ENCODE assay signal across 11 cellular contexts in genomic region chr1:12087797-12088314, GRCh38. TPM values are rescaled to one million over a fixed set of nuclear protein-coding genes. Genes with fewer than 3 reads are reported as not detected.
DNase-seq lines count a peak whose midpoint lies in the region; ATAC-seq, FAIRE-seq and TF ChIP-seq lines count a peak whose summit lies in the region.
"Had no signal": no experiment of that assay in that cellular context is flagged by ENCODE, and none has a peak within 500 bp of the region (broad histone marks: within the 10 kb centered on the region; RNA-seq: fewer than 3 reads in every experiment).

No MANE protein-coding gene starts in this region.

- POLR2A ChIA-PET in activated CD4-positive, alpha-beta T cell treated with anti-CD3 and anti-CD28 coated beads, Interleukin-2, amount 10 ng/mL, durations not matched to agents 7 days and 5 days (lab: Charles Lee), result interaction anchor here (0.8 to 1.0 kb wide), 3 partner anchors 8 to 180 kb away, joined by 4 read pairs; partner anchors contain the start of gene MIIP
- POLR2A ChIA-PET in RWPE1 (lab: Yijun Ruan, JAX; ENCODE audit: low non-redundant PET), result no interaction called here

- no peaks in the 10 kb centered on the region for H3K36me3 ChIP-seq in kidney (ENCODE audit: control insufficient read depth in 1 of 2, insufficient read depth in 2 of 2, low read length in 2 of 2)

- H3K27me3 Mint-ChIP-seq in activated CD4-positive, alpha-beta T cell treated with anti-CD3 and anti-CD28 coated beads, Interleukin-2, amount 10 ng/mL, durations not matched to agents 7 days and 5 days, result no peaks in the 10 kb centered on the region

- H3K27ac ChIP-seq in kidney (ENCODE audit: low read depth in 2 of 2, low read length in 2 of 2), result no peak overlapping the region
- no peak overlapping the region for H3K27ac ChIP-seq in RWPE1

- peaks cover 0 to 4% of the 10 kb centered on the region in 2 donors for H3K9me3 ChIP-seq in kidney (ENCODE audit: control insufficient read depth in 1 of 2, low read length in 2 of 2)

- ATAC-seq in HG02885 (IDR thresholded peaks at IDR 0.05; ENCODE audit: poor library complexity, unreplicated experiment), result peak; percentile 60
- no peak for ATAC-seq in GM18505 (IDR thresholded peaks at IDR 0.05; ENCODE audit: unreplicated experiment)

- intact Hi-C loops in kidney (cut with DNase I), result no loop called here

- DNase-seq in GF-D8 (lab: John Stamatoyannopoulos, UW) (peak; percentile 72), kidney (peak; percentile 14), GM03348 (ENCODE audit: low spot score) (no peak), RWPE1 (ENCODE audit: low spot score) (no peak), Kasumi-1 (lab: John Stamatoyannopoulos, UW) (no peak)
- DNase-seq in activated CD4-positive, alpha-beta T cell treated with anti-CD3 and anti-CD28 coated beads, Interleukin-2, amount 10 ng/mL, durations not matched to agents 7 days and 5 days, result peak; percentile 68
- DNase-seq: NCI-H1092 treated with DMSO at 0.1 percent for 48 hours, right cardiac atrium had no signal

- peaks cover 30% of the 10 kb centered on the region for H3K9me3 Mint-ChIP-seq in activated CD4-positive, alpha-beta T cell treated with anti-CD3 and anti-CD28 coated beads, Interleukin-2, amount 10 ng/mL, durations not matched to agents 7 days and 5 days

- peaks cover 54% of the 10 kb centered on the region for H3K4me1 Mint-ChIP-seq in activated CD4-positive, alpha-beta T cell treated with anti-CD3 and anti-CD28 coated beads, Interleukin-2, amount 10 ng/mL, durations not matched to agents 7 days and 5 days

- peak overlapping the region; percentile 90 for H3K27ac Mint-ChIP-seq in activated CD4-positive, alpha-beta T cell treated with anti-CD3 and anti-CD28 coated beads, Interleukin-2, amount 10 ng/mL, durations not matched to agents 7 days and 5 days

- CTCF ChIA-PET in activated CD4-positive, alpha-beta T cell treated with anti-CD3 and anti-CD28 coated beads, Interleukin-2, amount 10 ng/mL, durations not matched to agents 7 days and 5 days (lab: Charles Lee), result interaction anchor here (0.5 to 2.8 kb wide), 11 partner anchors 8 to 849 kb away, joined by 3 to 15 read pairs (median 5); partner anchors contain the start of gene TNFRSF8
- CTCF ChIA-PET in RWPE1 (lab: Yijun Ruan, JAX), result interaction anchor here (1.0 kb wide), 1 partner anchor 47 kb away, joined by 3 read pairs; no protein-coding TSS in a partner anchor

- no peak for FAIRE-seq in kidney (lab: Jason Lieb, UNC)
- FAIRE-seq: colon had no signal

- H3K4me3 Mint-ChIP-seq in activated CD4-positive, alpha-beta T cell treated with anti-CD3 and anti-CD28 coated beads, Interleukin-2, amount 10 ng/mL, durations not matched to agents 7 days and 5 days, result peak overlapping the region; percentile 56

- TF ChIP-seq CTCF in kidney (IDR thresholded peaks at IDR 0.05; ENCODE audit: borderline replicate concordance, extremely low read depth, insufficient read depth), result no peak
- no peak for TF ChIP-seq CTCF in RWPE1 (conservative IDR thresholded peaks at IDR 0.05; ENCODE audit: low read depth)

- no peak for TF ChIP-seq POLR2A in GM18505 (IDR thresholded peaks at IDR 0.05; ENCODE audit: borderline replicate concordance, extremely low read depth, insufficient read depth, insufficient read length)

- H3K36me3 Mint-ChIP-seq in activated CD4-positive, alpha-beta T cell treated with anti-CD3 and anti-CD28 coated beads, Interleukin-2, amount 10 ng/mL, durations not matched to agents 7 days and 5 days (ENCODE audit: low read depth), result peaks cover 37% of the 10 kb centered on the region

- H3K4me3 ChIP-seq in kidney (ENCODE audit: low read length in 2 of 2), result no peak overlapping the region

- no peaks in the 10 kb centered on the region for H3K4me1 ChIP-seq in kidney (ENCODE audit: control insufficient read depth in 1 of 2, insufficient read depth in 1 of 2, low read depth in 1 of 2, low read length in 2 of 2)

- no peak overlapping the region for H3K9ac ChIP-seq in kidney (ENCODE audit: low read length in 2 of 2)

RNA-seq across cellular contexts. Expression of gene TNFRSF8, which starts 24.8 kb away (rescaled TPM):
- total RNA-seq in activated CD4-positive, alpha-beta T cell treated with anti-CD3 and anti-CD28 coated beads, Interleukin-2, amount 10 ng/mL, durations not matched to agents 7 days and 5 days, result 1 to 10 TPM; 6.0 to 6.5 TPM
- 0.94 TPM for total RNA-seq in kidney
- polyA plus RNA-seq in kidney (ENCODE audit: insufficient read depth, low read depth, low replicate concordance), result 0.97 TPM

Comparison
In these comparisons a context has a peak if more than half of its experiments do, and no peak if none do; other contexts are left out.
1. DNase-seq: peak in GF-D8 (single experiment), activated CD4-positive, alpha-beta T cell treated with anti-CD3 and anti-CD28 coated beads, Interleukin-2, amount 10 ng/mL, durations not matched to agents 7 days and 5 days (single experiment) and kidney (single experiment); none in GM03348 (single experiment), RWPE1 (single experiment) and Kasumi-1 (0 of 2).